Comparison of ENCODE assay signal across 13 cellular contexts in genomic region chr12:4115570-4115969, GRCh38.
A peak's percentile ranks its signal among the peaks of the same experiment; 100 is the strongest.
DNase-seq lines count a peak whose midpoint lies in the region; ATAC-seq and TF ChIP-seq lines count a peak whose summit lies in the region.
"Had no signal": no experiment of that assay in that cellular context is flagged by ENCODE, and none has a peak within 500 bp of the region (broad histone marks: within the 10 kb centered on the region; RNA-seq: fewer than 3 reads in every experiment).

No MANE protein-coding gene starts in this region.

- peaks cover 8% of the 10 kb centered on the region for H3K4me1 ChIP-seq in smooth muscle cell (ENCODE audit: low read depth)
- H3K4me1 ChIP-seq in spleen, result peaks cover 17 to 51% (median 45%) of the 10 kb centered on the region in 6 donors
- H3K4me1 ChIP-seq in stomach, result peaks cover 0 to 27% (median 20%) of the 10 kb centered on the region in 4 donors

- H3K27me3 Mint-ChIP-seq in activated CD4-positive, alpha-beta T cell treated with anti-CD3 and anti-CD28 coated beads for 36 hours, result peaks cover 9% of the 10 kb centered on the region
- peaks cover 4% of the 10 kb centered on the region for H3K27me3 Mint-ChIP-seq in endothelial cell (ENCODE audit: unreplicated experiment)

- ATAC-seq in activated CD4-positive, alpha-beta T cell treated with anti-CD3 and anti-CD28 coated beads for 36 hours, result no peak

- H3K4me2 ChIP-seq in smooth muscle cell, result peak overlapping the region; percentile 42

- peaks cover 73% of the 10 kb centered on the region for H3K4me1 Mint-ChIP-seq in activated CD4-positive, alpha-beta T cell treated with anti-CD3 and anti-CD28 coated beads for 36 hours
- peaks cover 22% of the 10 kb centered on the region for H3K4me1 Mint-ChIP-seq in endothelial cell (ENCODE audit: unreplicated experiment)

- in situ Hi-C loops in SK-MEL-5 (cut with HindIII; ENCODE audit: low pct_unique_long_range_greater_than_20kb, low sequenced_read_pairs), result no loop called here

- no peaks in the 10 kb centered on the region for H4K20me1 ChIP-seq in smooth muscle cell (ENCODE audit: low read depth)

- H3K9me3 ChIP-seq in smooth muscle cell (replicated peaks; ENCODE audit: low read depth), result no peaks in the 10 kb centered on the region
- H3K9me3 ChIP-seq in spleen, result no peaks in the 10 kb centered on the region
- no peaks in the 10 kb centered on the region for H3K9me3 ChIP-seq in stomach
- H3K9me3 ChIP-seq: tibial nerve had no signal

- no peak overlapping the region for H3K9ac ChIP-seq in smooth muscle cell (ENCODE audit: low read depth)

- no peaks in the 10 kb centered on the region for H3K9me3 Mint-ChIP-seq in activated CD4-positive, alpha-beta T cell treated with anti-CD3 and anti-CD28 coated beads for 36 hours (ENCODE audit: low read depth)
- H3K9me3 Mint-ChIP-seq in endothelial cell (ENCODE audit: unreplicated experiment), result no peaks in the 10 kb centered on the region

- no peak overlapping the region for H3K27ac Mint-ChIP-seq in activated CD4-positive, alpha-beta T cell treated with anti-CD3 and anti-CD28 coated beads for 36 hours
- peak overlapping the region; percentile 43 for H3K27ac Mint-ChIP-seq in endothelial cell (ENCODE audit: unreplicated experiment)

- 30% methylated on average over 10 of the region's 10 CpGs for WGBS in smooth muscle cell (ENCODE audit: low lambda C conversion rate)
- 60 to 76% (median 65%) methylated on average over 10 of the region's 10 CpGs for WGBS in spleen, 5 donors
- WGBS in stomach, 5 donors, result 49 to 66% (median 55%) methylated on average over 10 of the region's 10 CpGs

- POLR2A ChIA-PET in activated CD4-positive, alpha-beta T cell treated with anti-CD3 and anti-CD28 coated beads for 36 hours (lab: Charles Lee), result interaction anchor here (0.6 kb wide), 1 partner anchor 183 kb away, joined by 3 read pairs; no protein-coding TSS in a partner anchor

- no peak for TF ChIP-seq EP300 in stomach (IDR thresholded peaks at IDR 0.05)

- H3K27me3 ChIP-seq in smooth muscle cell (ENCODE audit: low read depth), result no peaks in the 10 kb centered on the region
- peaks cover 0 to 36% (median 0%) of the 10 kb centered on the region in 7 donors for H3K27me3 ChIP-seq in spleen (replicated peaks in 1 of 7)
- H3K27me3 ChIP-seq in stomach, result peaks cover 0 to 31% (median 5%) of the 10 kb centered on the region in 3 donors
- H3K27me3 ChIP-seq: tibial nerve had no signal

- no peak overlapping the region for H3K27ac ChIP-seq in smooth muscle cell (ENCODE audit: low read depth)
- H3K27ac ChIP-seq in spleen, result no peak overlapping the region
- no peak overlapping the region for H3K27ac ChIP-seq in stomach
- H3K27ac ChIP-seq: skin epidermis, tibial nerve had no signal

- H3F3A ChIP-seq in smooth muscle cell (ENCODE audit: low read depth), result no peaks in the 10 kb centered on the region

- no peaks in the 10 kb centered on the region for H3K36me3 ChIP-seq in smooth muscle cell (ENCODE audit: low read depth)
- no peaks in the 10 kb centered on the region for H3K36me3 ChIP-seq in spleen
- no peaks in the 10 kb centered on the region for H3K36me3 ChIP-seq in stomach
- H3K36me3 ChIP-seq: tibial nerve had no signal

- no peak overlapping the region for H2AFZ ChIP-seq in smooth muscle cell (ENCODE audit: low read depth)

- TF ChIP-seq POLR2A in spleen (IDR thresholded peaks at IDR 0.05), result no peak
- TF ChIP-seq POLR2A in stomach (IDR thresholded peaks at IDR 0.05), result no peak

- no peaks in the 10 kb centered on the region for H3K36me3 Mint-ChIP-seq in activated CD4-positive, alpha-beta T cell treated with anti-CD3 and anti-CD28 coated beads for 36 hours (ENCODE audit: low read depth)
- H3K36me3 Mint-ChIP-seq in endothelial cell (ENCODE audit: low read depth, unreplicated experiment), result no peaks in the 10 kb centered on the region

- no peak overlapping the region for H3K4me3 ChIP-seq in smooth muscle cell
- H3K4me3 ChIP-seq in spleen, result no peak overlapping the region
- no peak overlapping the region for H3K4me3 ChIP-seq in stomach
- H3K4me3 ChIP-seq: skin epidermis, tibial nerve had no signal

- H3K4me3 Mint-ChIP-seq in activated CD4-positive, alpha-beta T cell treated with anti-CD3 and anti-CD28 coated beads for 36 hours, result peak overlapping the region; percentile 7
- H3K4me3 Mint-ChIP-seq in endothelial cell (ENCODE audit: unreplicated experiment), result peak overlapping the region; percentile 22
- H3K4me3 Mint-ChIP-seq: neural crest cell had no signal

- CTCF ChIA-PET in activated CD4-positive, alpha-beta T cell treated with anti-CD3 and anti-CD28 coated beads for 36 hours (lab: Charles Lee), result interaction anchor here (0.7 to 4.8 kb wide), 6 partner anchors 29 to 272 kb away, joined by 3 to 31 read pairs (median 5); no protein-coding TSS in a partner anchor

- no peak for DNase-seq in activated CD4-positive, alpha-beta T cell treated with anti-CD3 and anti-CD28 coated beads for 36 hours
- no peak for DNase-seq in activated CD4-positive, alpha-beta T cell treated with anti-CD3 and anti-CD28 coated beads, Interleukin-2, amount 50 U/mL, for 48 hours
- DNase-seq in SK-MEL-5 (ENCODE audit: low read depth, low spot score) (peak; percentile 4), endothelial cell (ENCODE audit: low spot score) (no peak), smooth muscle cell (lab: John Stamatoyannopoulos, UW; ENCODE audit: unreplicated experiment) (no peak), spleen (no peak), stomach (no peak)
- no peak for DNase-seq in stimulated activated CD4-positive, alpha-beta T cell treated with anti-CD3 and anti-CD28 coated beads, Interleukin-15, amount 100 ng/mL, for 24 hours
- DNase-seq: NCI-H146, NCI-H526 treated with DMSO at 0.1 percent for 48 hours had no signal

- TF ChIP-seq CTCF in endothelial cell (IDR thresholded peaks at IDR 0.05; ENCODE audit: unreplicated experiment) (no peak), smooth muscle cell (IDR thresholded peaks at IDR 0.05; ENCODE audit: borderline replicate concordance, insufficient read depth, poor library complexity, severe bottlenecking) (no peak), spleen (IDR thresholded peaks at IDR 0.05 in 8 of 11, conservative IDR thresholded peaks at IDR 0.05 in 3 of 11) (no peak), stomach (IDR thresholded peaks at IDR 0.05) (no peak)

- intact Hi-C loops in activated CD4-positive, alpha-beta T cell treated with anti-CD3 and anti-CD28 coated beads for 36 hours (cut with DNase I, micrococcal nuclease), result loop anchor here (5.0 kb wide), 3 partner anchors 102 to 243 kb away; partner anchors contain the start of gene PARP11 (in 1 of the 2)
- intact Hi-C loops in spleen (cut with DNase I; ENCODE audit: low total_unique reads) (no loop called here), stomach (cut with DNase I; ENCODE audit: low total_unique reads) (no loop called here)

- no peaks in the 10 kb centered on the region for H3K79me2 ChIP-seq in smooth muscle cell (ENCODE audit: low read depth)

Comparison
In these comparisons a context has a peak if more than half of its experiments do, and no peak if none do; other contexts are left out.
1. intact Hi-C loops: an anchor here in activated CD4-positive, alpha-beta T cell treated with anti-CD3 and anti-CD28 coated beads for 36 hours (5.0 kb wide); none called in spleen and stomach.